ENCODE assay signal across 8 cellular contexts in the genomic region with DNA sequence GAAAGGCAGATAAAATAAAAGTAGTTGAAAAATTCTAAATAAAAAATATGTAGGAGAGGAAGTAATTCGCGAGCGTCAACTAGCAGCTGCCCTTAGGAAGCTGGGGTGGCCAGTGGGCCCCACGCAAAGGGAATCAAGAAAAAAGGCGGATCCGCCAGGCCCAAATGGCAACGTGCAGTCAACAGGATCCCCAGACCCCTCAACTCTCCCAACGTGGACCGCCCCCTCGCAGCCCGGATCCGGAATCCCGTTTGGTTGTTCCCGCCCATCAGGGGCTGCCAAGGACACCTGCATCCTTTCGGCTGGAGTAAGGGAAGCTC. TPM values are rescaled to one million over a fixed set of nuclear protein-coding genes. Genes with fewer than 3 reads are reported as not detected.
DNase-seq lines count a peak whose midpoint lies in the region; ATAC-seq, FAIRE-seq and TF ChIP-seq lines count a peak whose summit lies in the region.

No MANE protein-coding gene starts in this region.

- no peaks in the 10 kb centered on the region for H3K27me3 ChIP-seq in brain microvascular endothelial cell (replicated peaks)
- no peaks in the 10 kb centered on the region for H3K27me3 ChIP-seq in right lobe of liver
- no peaks in the 10 kb centered on the region for H3K27me3 ChIP-seq in upper lobe of right lung

- H3K4me3 ChIP-seq in A549 (peak overlapping the region; percentile 76), brain microvascular endothelial cell (ENCODE audit: low read depth, low read length) (peak overlapping the region; percentile 94), right lobe of liver (peak overlapping the region; percentile 89 to 100 (median 91)), upper lobe of right lung (peak overlapping the region; percentile 84)

- TF ChIP-seq EP300 in A549 (IDR thresholded peaks at IDR 0.05): no peak

- WGBS in A549 (ENCODE audit: missing lambda C conversion rate): under 1% methylated on average over 15 of the region's 15 CpGs
- WGBS in right lobe of liver (ENCODE audit: insufficient coverage, low coverage, low lambda C conversion rate, missing lambda C conversion rate): 0% methylated on average over 15 of the region's 15 CpGs

- peak; percentile 74 for TF ChIP-seq POLR2A in A549 (IDR thresholded peaks at IDR 0.05; ENCODE audit: low read length)
- TF ChIP-seq POLR2A in GM19193 (IDR thresholded peaks at IDR 0.05; ENCODE audit: extremely low read depth, insufficient read depth, insufficient read length): peak; percentile 25
- no peak for TF ChIP-seq POLR2A in right lobe of liver (IDR thresholded peaks at IDR 0.05)

- peak overlapping the region; percentile 87 for H3K4me2 ChIP-seq in A549

- no peak for FAIRE-seq in A549 (lab: Jason Lieb, UNC)

- H3K36me3 ChIP-seq in brain microvascular endothelial cell (replicated peaks) (peaks cover under 1% of the 10 kb centered on the region), right lobe of liver (no peaks in the 10 kb centered on the region), upper lobe of right lung (peaks cover 11% of the 10 kb centered on the region)

- ATAC-seq in A549: peak; percentile 84 to 88
- peak; percentile 5 for ATAC-seq in HG03565 (IDR thresholded peaks at IDR 0.05; ENCODE audit: unreplicated experiment)
- ATAC-seq in right lobe of liver: peak; percentile 55 to 73 (median 66)
- ATAC-seq in upper lobe of right lung: peak; percentile 62

- DNase-seq in A549 (ENCODE audit: low read depth in 1 of 2, low spot score in 1 of 2) (peak in 1 of 2 experiments; percentile 84), brain microvascular endothelial cell (no peak), right lobe of liver (no peak), upper lobe of right lung (no peak), SK-N-DZ (ENCODE audit: low spot score) (no peak)
- no peak for DNase-seq in stimulated activated CD4-positive, alpha-beta T cell treated with anti-CD3 and anti-CD28 coated beads, Interleukin-4, amount 100 ng/mL, for 1 hour

- in situ Hi-C loops in brain microvascular endothelial cell (cut with HindIII; ENCODE audit: low pct_ligation_motif_present, low sequenced_read_pairs): no loop called here

- CTCF ChIA-PET in A549 (lab: Yijun Ruan, JAX): interaction anchor here (1.2 kb wide), 1 partner anchor 9 kb away, joined by 4 read pairs; no protein-coding TSS in a partner anchor

- TF ChIP-seq CTCF in A549 (IDR thresholded peaks at IDR 0.05) (no peak), brain microvascular endothelial cell (IDR thresholded peaks at IDR 0.05; ENCODE audit: low read depth, low read length, missing control alignments) (no peak), right lobe of liver (IDR thresholded peaks at IDR 0.05) (no peak), upper lobe of right lung (IDR thresholded peaks at IDR 0.05) (no peak)

- peak overlapping the region; percentile 85 to 86 for H3K27ac ChIP-seq in A549
- H3K27ac ChIP-seq in brain microvascular endothelial cell: no peak overlapping the region
- no peak overlapping the region for H3K27ac ChIP-seq in right lobe of liver
- H3K27ac ChIP-seq in upper lobe of right lung: peak overlapping the region; percentile 93

- H3K4me1 ChIP-seq in A549: peaks cover 21% of the 10 kb centered on the region
- H3K4me1 ChIP-seq in right lobe of liver: peaks cover 0 to 18% (median 4%) of the 10 kb centered on the region in 4 donors
- H3K4me1 ChIP-seq in upper lobe of right lung: peaks cover 16% of the 10 kb centered on the region

- POLR2A ChIA-PET in A549 (lab: Yijun Ruan, JAX): interaction anchor here (0.6 to 3.0 kb wide), 14 partner anchors 8 to 178 kb away, joined by 3 to 48 read pairs (median 4); a partner anchor contains a TSS

- intact Hi-C loops in right lobe of liver (cut with DNase I): no loop called here
- intact Hi-C loops in upper lobe of right lung (cut with DNase I): no loop called here

- no peak for TF ChIP-seq RAD21 in A549 (conservative IDR thresholded peaks at IDR 0.05 in 1 of 2, IDR thresholded peaks at IDR 0.05 in 1 of 2)

- no peaks in the 10 kb centered on the region for H3K9me3 ChIP-seq in A549
- H3K9me3 ChIP-seq in right lobe of liver: no peaks in the 10 kb centered on the region
- no peaks in the 10 kb centered on the region for H3K9me3 ChIP-seq in upper lobe of right lung

TF ChIP-seq in A549, 52 proteins besides CTCF, POLR2A, EP300 and RAD21:
- TF ChIP-seq CBX8 (IDR thresholded peaks at IDR 0.05) (no peak), MYC (IDR thresholded peaks at IDR 0.05; ENCODE audit: borderline replicate concordance, low read length) (no peak)
- TF ChIP-seq, protein P1, sequence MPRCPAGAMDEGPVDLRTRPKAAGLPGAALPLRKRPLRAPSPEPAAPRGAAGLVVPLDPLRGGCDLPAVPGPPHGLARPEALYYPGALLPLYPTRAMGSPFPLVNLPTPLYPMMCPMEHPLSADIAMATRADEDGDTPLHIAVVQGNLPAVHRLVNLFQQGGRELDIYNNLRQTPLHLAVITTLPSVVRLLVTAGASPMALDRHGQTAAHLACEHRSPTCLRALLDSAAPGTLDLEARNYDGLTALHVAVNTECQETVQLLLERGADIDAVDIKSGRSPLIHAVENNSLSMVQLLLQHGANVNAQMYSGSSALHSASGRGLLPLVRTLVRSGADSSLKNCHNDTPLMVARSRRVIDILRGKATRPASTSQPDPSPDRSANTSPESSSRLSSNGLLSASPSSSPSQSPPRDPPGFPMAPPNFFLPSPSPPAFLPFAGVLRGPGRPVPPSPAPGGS (IDR thresholded peaks at IDR 0.05): 0 out of 3 replicates have a peak, but pooled peaks have one; percentile 51
- TF ChIP-seq, protein P2, sequence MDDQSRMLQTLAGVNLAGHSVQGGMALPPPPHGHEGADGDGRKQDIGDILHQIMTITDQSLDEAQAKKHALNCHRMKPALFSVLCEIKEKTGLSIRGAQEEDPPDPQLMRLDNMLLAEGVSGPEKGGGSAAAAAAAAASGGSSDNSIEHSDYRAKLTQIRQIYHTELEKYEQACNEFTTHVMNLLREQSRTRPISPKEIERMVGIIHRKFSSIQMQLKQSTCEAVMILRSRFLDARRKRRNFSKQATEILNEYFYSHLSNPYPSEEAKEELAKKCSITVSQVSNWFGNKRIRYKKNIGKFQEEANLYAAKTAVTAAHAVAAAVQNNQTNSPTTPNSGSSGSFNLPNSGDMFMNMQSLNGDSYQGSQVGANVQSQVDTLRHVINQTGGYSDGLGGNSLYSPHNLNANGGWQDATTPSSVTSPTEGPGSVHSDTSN (IDR thresholded peaks at IDR 0.05): no peak
- TF ChIP-seq, protein P3, sequence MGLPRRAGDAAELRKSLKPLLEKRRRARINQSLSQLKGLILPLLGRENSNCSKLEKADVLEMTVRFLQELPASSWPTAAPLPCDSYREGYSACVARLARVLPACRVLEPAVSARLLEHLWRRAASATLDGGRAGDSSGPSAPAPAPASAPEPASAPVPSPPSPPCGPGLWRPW (IDR thresholded peaks at IDR 0.05): no peak
- TF ChIP-seq, protein P4, sequence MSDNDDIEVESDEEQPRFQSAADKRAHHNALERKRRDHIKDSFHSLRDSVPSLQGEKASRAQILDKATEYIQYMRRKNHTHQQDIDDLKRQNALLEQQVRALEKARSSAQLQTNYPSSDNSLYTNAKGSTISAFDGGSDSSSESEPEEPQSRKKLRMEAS (IDR thresholded peaks at IDR 0.05): 0 out of 2 replicates have a peak, but pooled peaks have one; percentile 50

RNA-seq across cellular contexts. Expression of a gene that starts 0.3 kb away (rescaled TPM):
- 5.1 and 5.8 TPM in 2 replicates for polyA plus RNA-seq in A549 (2011; rRNA removed)
- polyA plus RNA-seq in A549 (2012; cell fraction: cytosol; rRNA removed): 2.7 and 3.0 TPM in 2 replicates
- polyA plus RNA-seq in A549 (2012; cell fraction: nucleus; rRNA removed): 4.6 and 5.9 TPM in 2 replicates
- 3.3 to 3.8 TPM (median 3.5 TPM) in 3 replicates for polyA plus RNA-seq in A549 (2017; fragmentation: RNase III; extraction: RNeasy Plus Mini Kit Qiagen cat#74134 plus additional on column Dnase treatment)
- 3.3 and 5.4 TPM in 2 replicates for polyA minus RNA-seq in A549 (2011; rRNA and poly(A)+ RNA removed)
- total RNA-seq in right lobe of liver: under 1 TPM; 0.25 to 0.68 (median 0.41) TPM
- 2.7 TPM for total RNA-seq in upper lobe of right lung
- 5.4 and 6.2 TPM in 2 replicates for polyA plus RNA-seq in SK-N-DZ (2014; cell fraction: cytosol; rRNA removed)
- polyA plus RNA-seq in SK-N-DZ (2014; cell fraction: nucleus; rRNA removed): 5.4 and 7.7 TPM in 2 replicates

RNA-seq across cellular contexts. Expression of a gene that starts 0.7 kb away (rescaled TPM):
- polyA plus RNA-seq in A549 (2011; rRNA removed): 13.6 and 20.7 TPM in 2 replicates
- 5.2 and 6.2 TPM in 2 replicates for polyA plus RNA-seq in A549 (2012; cell fraction: cytosol; rRNA removed)
- polyA plus RNA-seq in A549 (2012; cell fraction: nucleus; rRNA removed): 4.4 and 5.0 TPM in 2 replicates
- 21.8 to 23.7 TPM (median 22.6 TPM) in 3 replicates for polyA plus RNA-seq in A549 (2017; fragmentation: RNase III; extraction: RNeasy Plus Mini Kit Qiagen cat#74134 plus additional on column Dnase treatment)
- polyA minus RNA-seq in A549 (2011; rRNA and poly(A)+ RNA removed): 4.6 and 5.1 TPM in 2 replicates
- 1 to 10 TPM; 1.6 to 4.1 (median 2.9) TPM for total RNA-seq in right lobe of liver
- total RNA-seq in upper lobe of right lung: 7.2 TPM
- 20.3 and 20.9 TPM in 2 replicates for polyA plus RNA-seq in SK-N-DZ (2014; cell fraction: cytosol; rRNA removed)
- polyA plus RNA-seq in SK-N-DZ (2014; cell fraction: nucleus; rRNA removed): 19.7 and 20.1 TPM in 2 replicates

RNA-seq across cellular contexts. Expression of a gene that starts 30.5 kb away (rescaled TPM):
- polyA plus RNA-seq in A549 (2011; rRNA removed) (35.1 and 41.1 TPM in 2 replicates), A549 (2017; fragmentation: RNase III; extraction: RNeasy Plus Mini Kit Qiagen cat#74134 plus additional on column Dnase treatment) (18.6 to 21.5 TPM (median 20.7 TPM) in 3 replicates)
- polyA plus RNA-seq in A549 (2012; cell fraction: cytosol; rRNA removed): 7.6 and 10.0 TPM in 2 replicates
- polyA plus RNA-seq in A549 (2012; cell fraction: nucleus; rRNA removed): 2.5 and 3.7 TPM in 2 replicates
- polyA minus RNA-seq in A549 (2011; rRNA and poly(A)+ RNA removed): 44.4 and 49.8 TPM in 2 replicates
- total RNA-seq in right lobe of liver (10 to 100 TPM; 11.6 to 23.3 (median 14.9) TPM), upper lobe of right lung (14.0 TPM)
- 30.3 and 38.8 TPM in 2 replicates for polyA plus RNA-seq in SK-N-DZ (2014; cell fraction: cytosol; rRNA removed)
- polyA plus RNA-seq in SK-N-DZ (2014; cell fraction: nucleus; rRNA removed): 14.8 and 19.4 TPM in 2 replicates

RNA-seq across cellular contexts. Expression of a gene that starts 41.2 kb away (rescaled TPM):
- polyA plus RNA-seq in A549 (2011; rRNA removed): 158 and 186 TPM in 2 replicates
- polyA plus RNA-seq in A549 (2012; cell fraction: cytosol; rRNA removed): 55.5 and 64.6 TPM in 2 replicates
- polyA plus RNA-seq in A549 (2012; cell fraction: nucleus; rRNA removed): 48.7 and 64.7 TPM in 2 replicates
- 71.4 to 74.8 TPM (median 72.2 TPM) in 3 replicates for polyA plus RNA-seq in A549 (2017; fragmentation: RNase III; extraction: RNeasy Plus Mini Kit Qiagen cat#74134 plus additional on column Dnase treatment)
- polyA minus RNA-seq in A549 (2011; rRNA and poly(A)+ RNA removed): 133 and 151 TPM in 2 replicates
- 10 to 100 TPM; 22.3 to 33.1 (median 31.1) TPM for total RNA-seq in right lobe of liver
- 62.9 TPM for total RNA-seq in upper lobe of right lung
- 67.8 and 72.9 TPM in 2 replicates for polyA plus RNA-seq in SK-N-DZ (2014; cell fraction: cytosol; rRNA removed)
- 28.1 and 44.8 TPM in 2 replicates for polyA plus RNA-seq in SK-N-DZ (2014; cell fraction: nucleus; rRNA removed)

Comparison
In these comparisons a context has a peak if more than half of its experiments do, and no peak if none do; other contexts are left out.
1. ATAC-seq: peak in every context shown above with its lines; median percentile 86 in A549; 66 in right lobe of liver; 62 in upper lobe of right lung; 5 in HG03565.
2. H3K27ac ChIP-seq: peak in A549 (2 of 2) and upper lobe of right lung (single experiment); none in brain microvascular endothelial cell (single experiment) and right lobe of liver (0 of 3).
3. Peak in every context shown above with its lines, with median percentiles within 50 percentile points of each other: H3K4me3 ChIP-seq.